8 cellular contexts compared by ENCODE assay signal in genomic region chr4:185004562-185005208, GRCh38. TPM values are rescaled to one million over a fixed set of nuclear protein-coding genes. Genes with fewer than 3 reads are reported as not detected.
A peak's percentile ranks its signal among the peaks of the same experiment; 100 is the strongest.
DNase-seq lines count a peak whose midpoint lies in the region; ATAC-seq, FAIRE-seq and TF ChIP-seq lines count a peak whose summit lies in the region.

No MANE protein-coding gene starts in this region.

- H3K9me3 ChIP-seq in kidney (ENCODE audit: control insufficient read depth in 1 of 2, low read length in 2 of 2) (no peaks in the 10 kb centered on the region), subcutaneous abdominal adipose tissue (ENCODE audit: control insufficient read depth in 5 of 5, low read length in 5 of 5) (no peaks in the 10 kb centered on the region)

- H3K4me3 Mint-ChIP-seq in activated naive CD8-positive, alpha-beta T cell treated with anti-CD3 and anti-CD28 coated beads, Interleukin-2, amount 10 ng/mL, durations not matched to agents 7 days and 5 days, result no peak overlapping the region

- H3K4me1 ChIP-seq in kidney (ENCODE audit: control insufficient read depth in 1 of 2, insufficient read depth in 1 of 2, low read depth in 1 of 2, low read length in 2 of 2) (peaks cover 0 to 8% of the 10 kb centered on the region in 2 donors), subcutaneous abdominal adipose tissue (ENCODE audit: control insufficient read depth in 5 of 5, insufficient read depth in 5 of 5, low read length in 5 of 5) (peaks cover 6 to 12% (median 11%) of the 10 kb centered on the region in 5 donors)

- H3K36me3 ChIP-seq in kidney (ENCODE audit: control insufficient read depth in 1 of 2, insufficient read depth in 2 of 2, low read length in 2 of 2), result no peaks in the 10 kb centered on the region
- no peaks in the 10 kb centered on the region for H3K36me3 ChIP-seq in subcutaneous abdominal adipose tissue (ENCODE audit: control insufficient read depth in 5 of 5, insufficient read depth in 5 of 5, low read length in 5 of 5)

- H3K27me3 Mint-ChIP-seq in activated naive CD8-positive, alpha-beta T cell treated with anti-CD3 and anti-CD28 coated beads, Interleukin-2, amount 10 ng/mL, durations not matched to agents 7 days and 5 days, result peaks cover 48% of the 10 kb centered on the region

- no peak for FAIRE-seq in kidney (lab: Jason Lieb, UNC)
- FAIRE-seq in HTR-8/SVneo (lab: Jason Lieb, UNC), result no peak

- peak overlapping the region; percentile 84 to 91 for H3K27ac ChIP-seq in kidney (ENCODE audit: low read depth in 2 of 2, low read length in 2 of 2)
- H3K27ac ChIP-seq in subcutaneous abdominal adipose tissue (ENCODE audit: low read depth, low read length), result no peak overlapping the region

- no peak for TF ChIP-seq CTCF in AG10803 (conservative IDR thresholded peaks at IDR 0.05; ENCODE audit: low read length)
- no peak for TF ChIP-seq CTCF in kidney (IDR thresholded peaks at IDR 0.05; ENCODE audit: borderline replicate concordance, extremely low read depth, insufficient read depth)

- no peak overlapping the region for H3K27ac Mint-ChIP-seq in activated naive CD8-positive, alpha-beta T cell treated with anti-CD3 and anti-CD28 coated beads, Interleukin-2, amount 10 ng/mL, durations not matched to agents 7 days and 5 days

- peaks cover 5% of the 10 kb centered on the region for H3K4me1 Mint-ChIP-seq in activated naive CD8-positive, alpha-beta T cell treated with anti-CD3 and anti-CD28 coated beads, Interleukin-2, amount 10 ng/mL, durations not matched to agents 7 days and 5 days

- intact Hi-C loops in kidney (cut with DNase I), result no loop called here

- peak; percentile 43 for ATAC-seq in GM19397 (IDR thresholded peaks at IDR 0.05; ENCODE audit: unreplicated experiment)
- peak; percentile 34 for ATAC-seq in HG03460 (IDR thresholded peaks at IDR 0.05; ENCODE audit: unreplicated experiment)
- ATAC-seq in activated naive CD8-positive, alpha-beta T cell treated with anti-CD3 and anti-CD28 coated beads, Interleukin-2, amount 10 ng/mL, durations not matched to agents 7 days and 5 days (ENCODE audit: low read depth), result peak; percentile 65

- H3K9ac ChIP-seq in kidney (ENCODE audit: low read length in 2 of 2) (peak overlapping the region in 1 of 2 donors; percentile 46), subcutaneous abdominal adipose tissue (ENCODE audit: low read length in 5 of 5) (peak overlapping the region in 1 of 5 donors; percentile 44)

- H3K4me3 ChIP-seq in AG10803 (ENCODE audit: low read length), result peak overlapping the region; percentile 26; the same call in 1 of the 2 replicates
- peak overlapping the region; percentile 22 to 49 for H3K4me3 ChIP-seq in kidney (ENCODE audit: low read length in 2 of 2)
- peak overlapping the region; percentile 47 to 62 (median 51) for H3K4me3 ChIP-seq in subcutaneous abdominal adipose tissue (ENCODE audit: low read depth in 1 of 5, low read length in 5 of 5)

- H3K36me3 Mint-ChIP-seq in activated naive CD8-positive, alpha-beta T cell treated with anti-CD3 and anti-CD28 coated beads, Interleukin-2, amount 10 ng/mL, durations not matched to agents 7 days and 5 days, result no peaks in the 10 kb centered on the region

- no peaks in the 10 kb centered on the region for H3K9me3 Mint-ChIP-seq in activated naive CD8-positive, alpha-beta T cell treated with anti-CD3 and anti-CD28 coated beads, Interleukin-2, amount 10 ng/mL, durations not matched to agents 7 days and 5 days

- DNase-seq in AG10803 (ENCODE audit: low read depth) (no peak), kidney (peak; percentile 92), HTR-8/SVneo (ENCODE audit: insufficient read length, low spot score) (no peak)
- DNase-seq in activated naive CD8-positive, alpha-beta T cell treated with anti-CD3 and anti-CD28 coated beads, Interleukin-2, amount 10 ng/mL, durations not matched to agents 7 days and 5 days, result no peak
- no peak for DNase-seq in effector CD4-positive, alpha-beta T cell

- POLR2A ChIA-PET in activated naive CD8-positive, alpha-beta T cell treated with anti-CD3 and anti-CD28 coated beads, Interleukin-2, amount 10 ng/mL, durations not matched to agents 7 days and 5 days (lab: Charles Lee), result no interaction called here

- peaks cover 0 to 10% (median 5%) of the 10 kb centered on the region in 5 donors for H3K27me3 ChIP-seq in subcutaneous abdominal adipose tissue (ENCODE audit: control insufficient read depth in 5 of 5, insufficient read depth in 4 of 5, low read length in 5 of 5)

RNA-seq across cellular contexts. Expression of gene HELT, which starts 13.6 kb away (rescaled TPM):
- not detected for total RNA-seq in activated naive CD8-positive, alpha-beta T cell treated with anti-CD3 and anti-CD28 coated beads, Interleukin-2, amount 10 ng/mL, durations not matched to agents 7 days and 5 days
- not detected for total RNA-seq in kidney
- polyA plus RNA-seq in kidney (ENCODE audit: insufficient read depth, low read depth, low replicate concordance), result 0.37 TPM
